ENCODE assay signal across 10 cellular contexts in genomic region chr19:1263198-1263597, GRCh38. TPM values are rescaled to one million over a fixed set of nuclear protein-coding genes. Genes with fewer than 3 reads are reported as not detected.
DNase-seq lines count a peak whose midpoint lies in the region; ATAC-seq and TF ChIP-seq lines count a peak whose summit lies in the region.
"Had no signal": no experiment of that assay in that cellular context is flagged by ENCODE, and none has a peak within 500 bp of the region (broad histone marks: within the 10 kb centered on the region; RNA-seq: fewer than 3 reads in every experiment).

No MANE protein-coding gene starts in this region.

- H3K4me1 Mint-ChIP-seq in activated CD4-positive, alpha-beta T cell treated with anti-CD3 and anti-CD28 coated beads, Interleukin-2, amount 10 ng/mL, durations not matched to agents 24 days and 14 days, result peaks cover 44% of the 10 kb centered on the region
- H3K4me1 Mint-ChIP-seq in WTC11, result peaks cover 57% of the 10 kb centered on the region
- H3K4me1 Mint-ChIP-seq in stimulated activated memory B cell treated with anti-CD40 and anti-IgM and Interleukin-4, amounts not matched to agents 10 μg/mL and 1 μg/mL and 100 μg/mL, for 72 hours, result peaks cover 81% of the 10 kb centered on the region

- no peak for TF ChIP-seq CTCF in WTC11 (IDR thresholded peaks at IDR 0.05)
- TF ChIP-seq CTCF in left lung (IDR thresholded peaks at IDR 0.05), result no peak

- POLR2A ChIA-PET in WTC11 (lab: Charles Lee), result interaction anchor here (1.5 kb wide), 1 partner anchor 19 kb away, joined by 4 read pairs; no protein-coding TSS in a partner anchor

- CTCF ChIA-PET in WTC11 (lab: Charles Lee), result interaction anchor here (0.6 to 15.6 kb wide), 2 partner anchors 17 to 20 kb away, joined by 3 to 648 read pairs; partner anchors contain the start of gene ATP5F1D

- H3K27me3 ChIP-seq in left lung, result no peaks in the 10 kb centered on the region

- no peaks in the 10 kb centered on the region for H3K27me3 Mint-ChIP-seq in activated CD4-positive, alpha-beta T cell treated with anti-CD3 and anti-CD28 coated beads, Interleukin-2, amount 10 ng/mL, durations not matched to agents 24 days and 14 days
- peaks cover 5% of the 10 kb centered on the region for H3K27me3 Mint-ChIP-seq in WTC11 (ENCODE audit: low read depth)
- H3K27me3 Mint-ChIP-seq in stimulated activated memory B cell treated with anti-CD40 and anti-IgM and Interleukin-4, amounts not matched to agents 10 μg/mL and 1 μg/mL and 100 μg/mL, for 72 hours, result no peaks in the 10 kb centered on the region

- H3K4me3 Mint-ChIP-seq in activated CD4-positive, alpha-beta T cell treated with anti-CD3 and anti-CD28 coated beads, Interleukin-2, amount 10 ng/mL, durations not matched to agents 24 days and 14 days, result peak overlapping the region; percentile 46
- H3K4me3 Mint-ChIP-seq in WTC11, result peak overlapping the region; percentile 39
- H3K4me3 Mint-ChIP-seq in stimulated activated memory B cell treated with anti-CD40 and anti-IgM and Interleukin-4, amounts not matched to agents 10 μg/mL and 1 μg/mL and 100 μg/mL, for 72 hours, result peak overlapping the region; percentile 81

- H3K4me1 ChIP-seq in left lung, result peaks cover 60 to 97% of the 10 kb centered on the region in 2 donors

- peak overlapping the region in 1 of 2 donors; percentile 99 for H3K27ac ChIP-seq in left lung

- no peaks in the 10 kb centered on the region for H3K9me3 Mint-ChIP-seq in activated CD4-positive, alpha-beta T cell treated with anti-CD3 and anti-CD28 coated beads, Interleukin-2, amount 10 ng/mL, durations not matched to agents 24 days and 14 days
- no peaks in the 10 kb centered on the region for H3K9me3 Mint-ChIP-seq in WTC11
- H3K9me3 Mint-ChIP-seq in stimulated activated memory B cell treated with anti-CD40 and anti-IgM and Interleukin-4, amounts not matched to agents 10 μg/mL and 1 μg/mL and 100 μg/mL, for 72 hours, result no peaks in the 10 kb centered on the region

- no peak for DNase-seq in activated CD4-positive, alpha-beta T cell treated with anti-CD3 and anti-CD28 coated beads, Interleukin-2, amount 10 ng/mL, durations not matched to agents 24 days and 14 days
- DNase-seq in activated CD4-positive, alpha-beta T cell treated with anti-CD3 and anti-CD28 coated beads, Interleukin-2, amount 50 U/mL, for 1 hour, result no peak
- no peak for DNase-seq in WTC11 (ENCODE audit: low spot score)
- peak; percentile 34 for DNase-seq in kidney glomerular epithelial cell (lab: John Stamatoyannopoulos, UW)
- DNase-seq in NCI-H524 treated with DMSO at 0.1 percent for 48 hours (lab: John Stamatoyannopoulos, UW), result no peak
- no peak for DNase-seq in left lobe of liver (ENCODE audit: low spot score)
- no peak for DNase-seq in left lung

- no peaks in the 10 kb centered on the region for H3K9me3 ChIP-seq in left lung

- peaks cover 7% of the 10 kb centered on the region for H3K36me3 Mint-ChIP-seq in activated CD4-positive, alpha-beta T cell treated with anti-CD3 and anti-CD28 coated beads, Interleukin-2, amount 10 ng/mL, durations not matched to agents 24 days and 14 days (ENCODE audit: low read depth)
- H3K36me3 Mint-ChIP-seq in WTC11, result peaks cover 3% of the 10 kb centered on the region; the same call in 1 of the 2 replicates
- H3K36me3 Mint-ChIP-seq in stimulated activated memory B cell treated with anti-CD40 and anti-IgM and Interleukin-4, amounts not matched to agents 10 μg/mL and 1 μg/mL and 100 μg/mL, for 72 hours, result peaks cover 7% of the 10 kb centered on the region

- intact Hi-C loops in activated CD4-positive, alpha-beta T cell treated with anti-CD3 and anti-CD28 coated beads, Interleukin-2, amount 10 ng/mL, durations not matched to agents 24 days and 14 days (cut with micrococcal nuclease), result no loop called here
- intact Hi-C loops in left lung (cut with DNase I), result no loop called here

- peak overlapping the region; percentile 58 for H3K27ac Mint-ChIP-seq in activated CD4-positive, alpha-beta T cell treated with anti-CD3 and anti-CD28 coated beads, Interleukin-2, amount 10 ng/mL, durations not matched to agents 24 days and 14 days
- H3K27ac Mint-ChIP-seq in WTC11, result peak overlapping the region; percentile 44; the same call in 1 of the 2 replicates
- peak overlapping the region; percentile 97 for H3K27ac Mint-ChIP-seq in stimulated activated memory B cell treated with anti-CD40 and anti-IgM and Interleukin-4, amounts not matched to agents 10 μg/mL and 1 μg/mL and 100 μg/mL, for 72 hours

- H3K4me3 ChIP-seq in left lung, result peak overlapping the region in 1 of 2 donors; percentile 68

- peaks cover 0 to 7% of the 10 kb centered on the region in 2 donors for H3K36me3 ChIP-seq in left lung

- ATAC-seq in WTC11 (no peak), left lobe of liver (no peak), left lung (no peak)
- no peak for ATAC-seq in stimulated activated memory B cell treated with anti-CD40 and anti-IgM and Interleukin-4, amounts not matched to agents 10 μg/mL and 1 μg/mL and 100 μg/mL, for 72 hours
- ATAC-seq: esophagus mucosa had no signal

TF ChIP-seq in WTC11, 78 proteins besides CTCF, POLR2A, EP300 and RAD21 (continues in another document):
- TF ChIP-seq PRDM15 (CRISPR knock-in tag; IDR thresholded peaks at IDR 0.05) (no peak), SMAD3 (CRISPR knock-in tag; IDR thresholded peaks at IDR 0.05; ENCODE audit: borderline replicate concordance) (no peak), ZNF219 (CRISPR knock-in tag; IDR thresholded peaks at IDR 0.05; ENCODE audit: borderline replicate concordance) (no peak), SOX15 (CRISPR knock-in tag; IDR thresholded peaks at IDR 0.05) (no peak), FOXP1 (CRISPR knock-in tag; IDR thresholded peaks at IDR 0.05; ENCODE audit: borderline replicate concordance) (no peak), ZBTB21 (CRISPR knock-in tag; IDR thresholded peaks at IDR 0.05; ENCODE audit: borderline replicate concordance) (no peak), CREB1 (CRISPR knock-in tag; IDR thresholded peaks at IDR 0.05) (no peak), NFE2L1 (CRISPR knock-in tag; IDR thresholded peaks at IDR 0.05) (no peak)
- TF ChIP-seq, protein P1, sequence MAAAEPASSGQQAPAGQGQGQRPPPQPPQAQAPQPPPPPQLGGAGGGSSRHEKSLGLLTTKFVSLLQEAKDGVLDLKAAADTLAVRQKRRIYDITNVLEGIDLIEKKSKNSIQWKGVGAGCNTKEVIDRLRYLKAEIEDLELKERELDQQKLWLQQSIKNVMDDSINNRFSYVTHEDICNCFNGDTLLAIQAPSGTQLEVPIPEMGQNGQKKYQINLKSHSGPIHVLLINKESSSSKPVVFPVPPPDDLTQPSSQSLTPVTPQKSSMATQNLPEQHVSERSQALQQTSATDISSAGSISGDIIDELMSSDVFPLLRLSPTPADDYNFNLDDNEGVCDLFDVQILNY (CRISPR knock-in tag; IDR thresholded peaks at IDR 0.05), result no peak

RNA-seq across cellular contexts. Expression of gene CIRBP, which starts 5.9 kb away (rescaled TPM):
- 237 TPM in 2 replicates for total RNA-seq in activated CD4-positive, alpha-beta T cell treated with anti-CD3 and anti-CD28 coated beads, Interleukin-2, amount 10 ng/mL, durations not matched to agents 24 days and 14 days
- total RNA-seq in WTC11 (2021), result 256 to 298 TPM (median 256 TPM) in 3 replicates
- 125 TPM for total RNA-seq in left lobe of liver
- 100 to 1,000 TPM; 220 to 235 TPM for total RNA-seq in left lung

RNA-seq across cellular contexts. Expression of gene FAM174C, which starts 12.1 kb away (rescaled TPM):
- 115 and 126 TPM in 2 replicates for total RNA-seq in activated CD4-positive, alpha-beta T cell treated with anti-CD3 and anti-CD28 coated beads, Interleukin-2, amount 10 ng/mL, durations not matched to agents 24 days and 14 days
- total RNA-seq in WTC11 (2021), result 59.4 to 65.9 TPM (median 65.7 TPM) in 3 replicates
- total RNA-seq in left lobe of liver, result 48.0 TPM
- 10 to 100 TPM; 48.0 to 58.7 TPM for total RNA-seq in left lung

RNA-seq across cellular contexts. Expression of gene MIDN, which starts 14.8 kb away (rescaled TPM):
- 72.3 and 82.4 TPM in 2 replicates for total RNA-seq in activated CD4-positive, alpha-beta T cell treated with anti-CD3 and anti-CD28 coated beads, Interleukin-2, amount 10 ng/mL, durations not matched to agents 24 days and 14 days
- total RNA-seq in WTC11 (2021) (189 to 190 TPM (median 189 TPM) in 3 replicates), left lobe of liver (51.7 TPM), left lung (100 to 1,000 TPM in 1 of 2 donors, 10 to 100 TPM in 1; 87.4 to 115 TPM)

RNA-seq across cellular contexts. Expression of gene ATP5F1D, which starts 21.6 kb away (rescaled TPM):
- total RNA-seq in activated CD4-positive, alpha-beta T cell treated with anti-CD3 and anti-CD28 coated beads, Interleukin-2, amount 10 ng/mL, durations not matched to agents 24 days and 14 days, result 254 and 269 TPM in 2 replicates
- 262 to 277 TPM (median 270 TPM) in 3 replicates for total RNA-seq in WTC11 (2021)
- 282 TPM for total RNA-seq in left lobe of liver
- total RNA-seq in left lung, result 100 to 1,000 TPM; 139 to 161 TPM

RNA-seq across cellular contexts. Expression of gene EFNA2, which starts 22.5 kb away (rescaled TPM):
- total RNA-seq in activated CD4-positive, alpha-beta T cell treated with anti-CD3 and anti-CD28 coated beads, Interleukin-2, amount 10 ng/mL, durations not matched to agents 24 days and 14 days, result not detected in 2 replicates
- 11.4 to 14.2 TPM (median 12.6 TPM) in 3 replicates for total RNA-seq in WTC11 (2021)
- total RNA-seq in left lobe of liver, result 8.6 TPM
- under 1 TPM in 1 of 2 donors, not detected in 1; 0.52 TPM for total RNA-seq in left lung
- total RNA-seq: omental fat pad had no signal

Comparison
In these comparisons a context has a peak if more than half of its experiments do, and no peak if none do; other contexts are left out.
1. H3K27ac Mint-ChIP-seq: peak in every context shown above with its lines; median percentile 97 in stimulated activated memory B cell treated with anti-CD40 and anti-IgM and Interleukin-4, amounts not matched to agents 10 μg/mL and 1 μg/mL and 100 μg/mL, for 72 hours; 58 in activated CD4-positive, alpha-beta T cell treated with anti-CD3 and anti-CD28 coated beads, Interleukin-2, amount 10 ng/mL, durations not matched to agents 24 days and 14 days; 44 in WTC11.